In genomic region chr11:5489571-5490357, GRCh38 we compare ENCODE assay signal across 24 cellular contexts. TPM values are rescaled to one million over a fixed set of nuclear protein-coding genes. Genes with fewer than 3 reads are reported as not detected.
DNase-seq lines count a peak whose midpoint lies in the region; ATAC-seq, FAIRE-seq and TF ChIP-seq lines count a peak whose summit lies in the region.
"Had no signal": no experiment of that assay in that cellular context is flagged by ENCODE, and none has a peak within 500 bp of the region (broad histone marks: within the 10 kb centered on the region; RNA-seq: fewer than 3 reads in every experiment).

No MANE protein-coding gene starts in this region.

- no peak overlapping the region for H3K27ac Mint-ChIP-seq in activated T-helper 1 cell treated with anti-CD3 and anti-CD28 coated beads, Interleukin-12 subunit alpha, Interleukin-12 subunit beta, Interleukin-2, Interleukin-4 antibody, amounts not matched to agents 30 ng/mL and 10 ng/mL and 1 ng/mL, durations not matched to agents 14 hours and 24 hours and 36 hours
- H3K27ac Mint-ChIP-seq: CD4-positive, alpha-beta T cell; GM23338 had no signal

- no peak for ATAC-seq in HG02840 (IDR thresholded peaks at IDR 0.05; ENCODE audit: low FRiP score, unreplicated experiment)
- ATAC-seq: GM23338 had no signal

- no peak for FAIRE-seq in bronchial epithelial cell (lab: Jason Lieb, UNC)
- FAIRE-seq: GM18507 had no signal

- no peaks in the 10 kb centered on the region for H3K9me3 Mint-ChIP-seq in activated T-helper 1 cell treated with anti-CD3 and anti-CD28 coated beads, Interleukin-12 subunit alpha, Interleukin-12 subunit beta, Interleukin-2, Interleukin-4 antibody, amounts not matched to agents 30 ng/mL and 10 ng/mL and 1 ng/mL, durations not matched to agents 14 hours and 24 hours and 36 hours
- H3K9me3 Mint-ChIP-seq: CD4-positive, alpha-beta T cell; GM23338 had no signal

- H3K4me1 Mint-ChIP-seq in activated T-helper 1 cell treated with anti-CD3 and anti-CD28 coated beads, Interleukin-12 subunit alpha, Interleukin-12 subunit beta, Interleukin-2, Interleukin-4 antibody, amounts not matched to agents 30 ng/mL and 10 ng/mL and 1 ng/mL, durations not matched to agents 14 hours and 24 hours and 36 hours (ENCODE audit: low read depth) = peaks cover 4% of the 10 kb centered on the region
- H3K4me1 Mint-ChIP-seq: GM23338 had no signal

- H3K36me3 Mint-ChIP-seq in activated T-helper 1 cell treated with anti-CD3 and anti-CD28 coated beads, Interleukin-12 subunit alpha, Interleukin-12 subunit beta, Interleukin-2, Interleukin-4 antibody, amounts not matched to agents 30 ng/mL and 10 ng/mL and 1 ng/mL, durations not matched to agents 14 hours and 24 hours and 36 hours (ENCODE audit: low read depth) = no peaks in the 10 kb centered on the region

- intact Hi-C loops in activated T-helper 1 cell treated with anti-CD3 and anti-CD28 coated beads, Interleukin-12 subunit alpha, Interleukin-12 subunit beta, Interleukin-2, Interleukin-4 antibody, amounts not matched to agents 30 ng/mL and 10 ng/mL and 1 ng/mL, durations not matched to agents 14 hours and 24 hours and 36 hours (cut with micrococcal nuclease) = no loop called here

- DNase-seq in GM03348 (ENCODE audit: low spot score) = peak; percentile 11
- peak; percentile 64 for DNase-seq in HT1080 (ENCODE audit: low read depth)
- DNase-seq in bronchial epithelial cell (ENCODE audit: low read depth) = peak; percentile 40
- DNase-seq in H4 (ENCODE audit: low spot score) = no peak
- no peak for DNase-seq in RPMI8226
- no peak for DNase-seq in activated T-helper 1 cell treated with anti-CD3 and anti-CD28 coated beads, Interleukin-12 subunit alpha, Interleukin-12 subunit beta, Interleukin-2, Interleukin-4 antibody, amounts not matched to agents 30 ng/mL and 10 ng/mL and 1 ng/mL, durations not matched to agents 14 hours and 24 hours and 36 hours (ENCODE audit: low spot score)
- DNase-seq: CD4-positive, alpha-beta T cell; COR-L47; DMS79; KG1; NCI-H1105; NCI-H146; NCI-H2029; NCI-H2171 treated with DMSO at 0.1 percent for 48 hours; NCI-H446; NCI-H526; Peyer's patch had no signal

- no peaks in the 10 kb centered on the region for H3K36me3 ChIP-seq in bronchial epithelial cell (ENCODE audit: control insufficient read depth, insufficient read depth, low read length)
- H3K36me3 ChIP-seq: BLaER1, Peyer's patch, SJSA1 had no signal

- TF ChIP-seq CTCF in bronchial epithelial cell (IDR thresholded peaks at IDR 0.05; ENCODE audit: insufficient read depth, low read length, severe bottlenecking) = no peak

- H3K27me3 Mint-ChIP-seq in activated T-helper 1 cell treated with anti-CD3 and anti-CD28 coated beads, Interleukin-12 subunit alpha, Interleukin-12 subunit beta, Interleukin-2, Interleukin-4 antibody, amounts not matched to agents 30 ng/mL and 10 ng/mL and 1 ng/mL, durations not matched to agents 14 hours and 24 hours and 36 hours (ENCODE audit: insufficient read depth) = peaks cover 7% of the 10 kb centered on the region

- no peak overlapping the region for H3K4me3 ChIP-seq in bronchial epithelial cell (ENCODE audit: low read depth, low read length)
- H3K4me3 ChIP-seq: BLaER1, GM23338, Peyer's patch, SJSA1 had no signal

- H3K27me3 ChIP-seq in bronchial epithelial cell (ENCODE audit: control insufficient read depth, insufficient read depth, low read length) = no peaks in the 10 kb centered on the region
- H3K27me3 ChIP-seq: BLaER1, Peyer's patch had no signal

- H3K4me3 Mint-ChIP-seq in activated T-helper 1 cell treated with anti-CD3 and anti-CD28 coated beads, Interleukin-12 subunit alpha, Interleukin-12 subunit beta, Interleukin-2, Interleukin-4 antibody, amounts not matched to agents 30 ng/mL and 10 ng/mL and 1 ng/mL, durations not matched to agents 14 hours and 24 hours and 36 hours = no peak overlapping the region
- H3K4me3 Mint-ChIP-seq: CD4-positive, alpha-beta T cell; GM23338 had no signal

RNA-seq across cellular contexts. Expression of gene OR52D1, which starts 1.3 kb away (rescaled TPM):
- total RNA-seq in HT1080 (2014; rRNA removed; shearing (Covaris generic)) = not detected in 2 replicates
- polyA plus RNA-seq in HT1080 (2015; cell fraction: cytosol; rRNA removed) = not detected in 2 replicates
- not detected in 2 replicates for polyA plus RNA-seq in HT1080 (2015; cell fraction: nucleus; rRNA removed)
- not detected in 2 replicates for total RNA-seq in bronchial epithelial cell
- not detected in 2 replicates for total RNA-seq in H4 (2014; rRNA removed; shearing (Covaris generic))
- total RNA-seq in activated T-helper 1 cell treated with anti-CD3 and anti-CD28 coated beads, Interleukin-12 subunit alpha, Interleukin-12 subunit beta, Interleukin-2, Interleukin-4 antibody, amounts not matched to agents 30 ng/mL and 10 ng/mL and 1 ng/mL, durations not matched to agents 14 hours and 24 hours and 36 hours = not detected in 2 replicates
- total RNA-seq: CD4-positive, alpha-beta T cell; GM23338; OCI-LY7; Peyer's patch; SJSA1; T-helper 1 cell treated with Interleukin-12 subunit alpha and Interleukin-12 subunit beta and Interleukin-4 antibody, amounts not matched to agents 30 ng/mL and 1 ng/mL, for 36 hours had no signal
- polyA plus RNA-seq: GM23338 had no signal

RNA-seq across cellular contexts. Expression of gene UBQLN3, which starts 20.0 kb away (rescaled TPM):
- total RNA-seq in HT1080 (2014; rRNA removed; shearing (Covaris generic)) = not detected in 2 replicates
- polyA plus RNA-seq in HT1080 (2015; cell fraction: cytosol; rRNA removed) = not detected in 2 replicates
- polyA plus RNA-seq in HT1080 (2015; cell fraction: nucleus; rRNA removed) = not detected in 2 replicates
- 0.13 TPM in 1 of 2 replicates, not detected in the other for total RNA-seq in bronchial epithelial cell
- not detected in 2 replicates for total RNA-seq in H4 (2014; rRNA removed; shearing (Covaris generic))
- not detected in 2 replicates for total RNA-seq in activated T-helper 1 cell treated with anti-CD3 and anti-CD28 coated beads, Interleukin-12 subunit alpha, Interleukin-12 subunit beta, Interleukin-2, Interleukin-4 antibody, amounts not matched to agents 30 ng/mL and 10 ng/mL and 1 ng/mL, durations not matched to agents 14 hours and 24 hours and 36 hours
- total RNA-seq: GM23338; OCI-LY7; SJSA1; T-helper 1 cell treated with Interleukin-12 subunit alpha and Interleukin-12 subunit beta and Interleukin-4 antibody, amounts not matched to agents 30 ng/mL and 1 ng/mL, for 36 hours had no signal
- polyA plus RNA-seq: GM23338 had no signal

RNA-seq across cellular contexts. Expression of gene UBQLNL, which starts 26.7 kb away (rescaled TPM):
- total RNA-seq in HT1080 (2014; rRNA removed; shearing (Covaris generic)) = 0.07 TPM in 1 of 2 replicates, not detected in the other
- 0.02 TPM in 1 of 2 replicates, not detected in the other for polyA plus RNA-seq in HT1080 (2015; cell fraction: cytosol; rRNA removed)
- 0.27 TPM in 1 of 2 replicates, not detected in the other for polyA plus RNA-seq in HT1080 (2015; cell fraction: nucleus; rRNA removed)
- total RNA-seq in bronchial epithelial cell = under 0.01 TPM in 1 of 2 replicates, not detected in the other
- total RNA-seq in H4 (2014; rRNA removed; shearing (Covaris generic)) = not detected in 2 replicates
- 0.18 TPM in 1 of 2 replicates, not detected in the other for total RNA-seq in activated T-helper 1 cell treated with anti-CD3 and anti-CD28 coated beads, Interleukin-12 subunit alpha, Interleukin-12 subunit beta, Interleukin-2, Interleukin-4 antibody, amounts not matched to agents 30 ng/mL and 10 ng/mL and 1 ng/mL, durations not matched to agents 14 hours and 24 hours and 36 hours
- polyA plus RNA-seq: GM23338 had no signal

RNA-seq across cellular contexts. Expression of gene OR51I2, which starts 40.6 kb away (rescaled TPM):
- total RNA-seq in HT1080 (2014; rRNA removed; shearing (Covaris generic)) = 0.03 TPM in 1 of 2 replicates, not detected in the other
- not detected in 2 replicates for polyA plus RNA-seq in HT1080 (2015; cell fraction: cytosol; rRNA removed)
- polyA plus RNA-seq in HT1080 (2015; cell fraction: nucleus; rRNA removed) = not detected in 2 replicates
- total RNA-seq in bronchial epithelial cell = not detected in 2 replicates
- not detected in 2 replicates for total RNA-seq in H4 (2014; rRNA removed; shearing (Covaris generic))
- total RNA-seq in activated T-helper 1 cell treated with anti-CD3 and anti-CD28 coated beads, Interleukin-12 subunit alpha, Interleukin-12 subunit beta, Interleukin-2, Interleukin-4 antibody, amounts not matched to agents 30 ng/mL and 10 ng/mL and 1 ng/mL, durations not matched to agents 14 hours and 24 hours and 36 hours = not detected in 2 replicates
- total RNA-seq: CD4-positive, alpha-beta T cell; GM23338; OCI-LY7; Peyer's patch; SJSA1; T-helper 1 cell treated with Interleukin-12 subunit alpha and Interleukin-12 subunit beta and Interleukin-4 antibody, amounts not matched to agents 30 ng/mL and 1 ng/mL, for 36 hours had no signal
- polyA plus RNA-seq: GM23338 had no signal

RNA-seq across cellular contexts. Expression of gene OR51I1, which starts 48.5 kb away (rescaled TPM):
- 2.9 and 3.1 TPM in 2 replicates for total RNA-seq in HT1080 (2014; rRNA removed; shearing (Covaris generic))
- polyA plus RNA-seq in HT1080 (2015; cell fraction: cytosol; rRNA removed) = 0.38 TPM in 1 of 2 replicates, not detected in the other
- polyA plus RNA-seq in HT1080 (2015; cell fraction: nucleus; rRNA removed) = 1.0 and 1.7 TPM in 2 replicates
- total RNA-seq in bronchial epithelial cell = not detected in 2 replicates
- total RNA-seq in H4 (2014; rRNA removed; shearing (Covaris generic)) = 0.45 TPM in 1 of 2 replicates, not detected in the other
- total RNA-seq in activated T-helper 1 cell treated with anti-CD3 and anti-CD28 coated beads, Interleukin-12 subunit alpha, Interleukin-12 subunit beta, Interleukin-2, Interleukin-4 antibody, amounts not matched to agents 30 ng/mL and 10 ng/mL and 1 ng/mL, durations not matched to agents 14 hours and 24 hours and 36 hours = not detected in 2 replicates
- total RNA-seq: CD4-positive, alpha-beta T cell; OCI-LY7; Peyer's patch; SJSA1; T-helper 1 cell treated with Interleukin-12 subunit alpha and Interleukin-12 subunit beta and Interleukin-4 antibody, amounts not matched to agents 30 ng/mL and 1 ng/mL, for 36 hours had no signal
- polyA plus RNA-seq: GM23338 had no signal

Comparison
In these comparisons a context has a peak if more than half of its experiments do, and no peak if none do; other contexts are left out.
1. DNase-seq: peak in GM03348 (single experiment), HT1080 (single experiment) and bronchial epithelial cell (single experiment); none in H4 (single experiment), RPMI8226 (single experiment) and activated T-helper 1 cell treated with anti-CD3 and anti-CD28 coated beads, Interleukin-12 subunit alpha, Interleukin-12 subunit beta, Interleukin-2, Interleukin-4 antibody, amounts not matched to agents 30 ng/mL and 10 ng/mL and 1 ng/mL, durations not matched to agents 14 hours and 24 hours and 36 hours (single experiment).